ENCODE assay signal across 15 cellular contexts in the genomic region with DNA sequence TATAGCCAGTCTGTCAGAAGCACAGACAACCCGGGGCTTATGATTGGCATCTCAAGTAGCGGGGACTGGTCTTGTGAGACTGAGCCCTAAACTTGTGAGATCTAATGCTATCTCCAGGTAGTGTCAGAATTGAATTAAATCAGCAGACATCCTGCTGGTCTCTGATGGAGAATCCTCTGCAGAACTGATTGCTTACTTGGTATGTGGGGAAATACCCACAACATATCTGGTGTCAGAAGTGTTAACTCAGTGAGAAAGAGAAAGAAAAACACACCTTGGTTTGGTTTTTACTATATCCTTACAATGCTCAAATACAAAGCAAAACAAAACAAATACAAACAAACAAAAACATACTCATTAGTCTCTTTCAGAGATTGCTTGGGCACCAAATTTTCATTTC. TPM values are rescaled to one million over a fixed set of nuclear protein-coding genes. Genes with fewer than 3 reads are reported as not detected.
DNase-seq lines count a peak whose midpoint lies in the region; ATAC-seq and TF ChIP-seq lines count a peak whose summit lies in the region.
"Had no signal": no experiment of that assay in that cellular context is flagged by ENCODE, and none has a peak within 500 bp of the region (broad histone marks: within the 10 kb centered on the region; RNA-seq: fewer than 3 reads in every experiment).

No MANE protein-coding gene starts in this region.

- DNase-seq in ureter (ENCODE audit: low spot score): no peak
- DNase-seq in stimulated activated CD4-positive, alpha-beta T cell treated with anti-CD3 and anti-CD28 coated beads, Interleukin-12 subunit alpha, Interleukin-12 subunit beta, amount 100 ng/mL, for 4 hours: no peak
- DNase-seq in OCI-M1 (lab: John Stamatoyannopoulos, UW): no peak
- DNase-seq: activated B cell treated with CpG ODN at 0.5 μM for 24 hours; effector CD8-positive, alpha-beta T cell; gastrocnemius medialis; GM23248; Karpas-422; NCI-H2081 had no signal

- no peak for TF ChIP-seq POLR2A in GM18505 (IDR thresholded peaks at IDR 0.05; ENCODE audit: borderline replicate concordance, extremely low read depth, insufficient read depth, insufficient read length)

- ATAC-seq in GM18499 (IDR thresholded peaks at IDR 0.05; ENCODE audit: insufficient read depth, unreplicated experiment) (peak; percentile 63), GM19035 (IDR thresholded peaks at IDR 0.05; ENCODE audit: unreplicated experiment) (peak; percentile 86), HG02840 (IDR thresholded peaks at IDR 0.05; ENCODE audit: low FRiP score, unreplicated experiment) (peak; percentile 56), HG03558 (IDR thresholded peaks at IDR 0.05; ENCODE audit: extremely low read depth, unreplicated experiment) (peak; percentile 63), GM18505 (IDR thresholded peaks at IDR 0.05; ENCODE audit: unreplicated experiment) (no peak)
- ATAC-seq: gastrocnemius medialis, SK-N-SH treated with all-trans-retinoic acid at 6 μM for 48 hours had no signal

RNA-seq across cellular contexts. Expression of a gene that starts 10.0 kb away (rescaled TPM):
- total RNA-seq in ureter: 87.8 TPM
